Comparison of ENCODE assay signal across 8 cellular contexts in genomic region chr11:67351275-67352005, GRCh38. TPM values are rescaled to one million over a fixed set of nuclear protein-coding genes. Genes with fewer than 3 reads are reported as not detected.
DNase-seq lines count a peak whose midpoint lies in the region; ATAC-seq lines count a peak whose summit lies in the region.

No MANE protein-coding gene starts in this region.

- peak overlapping the region; percentile 68 for H3K4me3 Mint-ChIP-seq in activated naive CD4-positive, alpha-beta T cell treated with anti-CD3 and anti-CD28 coated beads, Interleukin-2, amount 50 U/mL, for 24 hours

- no peaks in the 10 kb centered on the region for H3K9me3 Mint-ChIP-seq in activated naive CD4-positive, alpha-beta T cell treated with anti-CD3 and anti-CD28 coated beads, Interleukin-2, amount 50 U/mL, for 24 hours

- H3K27ac Mint-ChIP-seq in activated naive CD4-positive, alpha-beta T cell treated with anti-CD3 and anti-CD28 coated beads, Interleukin-2, amount 50 U/mL, for 24 hours, result peak overlapping the region; percentile 88

- H3K27me3 ChIP-seq in SJSA1 (replicated peaks), result no peaks in the 10 kb centered on the region

- peaks cover 62% of the 10 kb centered on the region for H3K4me1 Mint-ChIP-seq in activated naive CD4-positive, alpha-beta T cell treated with anti-CD3 and anti-CD28 coated beads, Interleukin-2, amount 50 U/mL, for 24 hours

- no peaks in the 10 kb centered on the region for H3K9me3 ChIP-seq in SJSA1 (replicated peaks)

- DNase-seq in DMS53 treated with DMSO at 0.1 percent for 48 hours (lab: John Stamatoyannopoulos, UW; ENCODE audit: unreplicated experiment), result peak; percentile 89
- peak; percentile 68 to 89 for DNase-seq in Kasumi-1 (lab: John Stamatoyannopoulos, UW)
- peak; percentile 74 to 80 for DNase-seq in SJSA1 (ENCODE audit: low read depth in 1 of 2, low spot score in 2 of 2)
- peak; percentile 59 for DNase-seq in globus pallidus (ENCODE audit: low spot score)
- DNase-seq in pons (ENCODE audit: low spot score), result peak; percentile 68

- ATAC-seq in HG02678 (IDR thresholded peaks at IDR 0.05; ENCODE audit: unreplicated experiment) (no peak), GM19395 (IDR thresholded peaks at IDR 0.05; ENCODE audit: unreplicated experiment) (no peak)

- H3K36me3 Mint-ChIP-seq in activated naive CD4-positive, alpha-beta T cell treated with anti-CD3 and anti-CD28 coated beads, Interleukin-2, amount 50 U/mL, for 24 hours, result no peaks in the 10 kb centered on the region

- no peak overlapping the region for H3K4me3 ChIP-seq in SJSA1

- H3K4me1 ChIP-seq in SJSA1 (replicated peaks), result peaks cover 47% of the 10 kb centered on the region

- no peak overlapping the region for H3K27ac ChIP-seq in SJSA1

- H3K27me3 Mint-ChIP-seq in activated naive CD4-positive, alpha-beta T cell treated with anti-CD3 and anti-CD28 coated beads, Interleukin-2, amount 50 U/mL, for 24 hours, result no peaks in the 10 kb centered on the region

- H3K36me3 ChIP-seq in SJSA1, result peaks cover 4% of the 10 kb centered on the region; the same call in 1 of the 2 replicates

RNA-seq across cellular contexts. Expression of gene POLD4, which starts 1.9 kb away (rescaled TPM):
- total RNA-seq in SJSA1 (2014; rRNA removed; shearing (Covaris generic)), result 81.8 and 125 TPM in 2 replicates

RNA-seq across cellular contexts. Expression of gene CLCF1, which starts 22.0 kb away (rescaled TPM):
- total RNA-seq in SJSA1 (2014; rRNA removed; shearing (Covaris generic)), result 6.9 and 9.4 TPM in 2 replicates

RNA-seq across cellular contexts. Expression of gene RAD9A, which starts 40.3 kb away (rescaled TPM):
- total RNA-seq in SJSA1 (2014; rRNA removed; shearing (Covaris generic)), result 13.8 and 25.1 TPM in 2 replicates

RNA-seq across cellular contexts. Expression of gene SSH3, which starts 48.1 kb away (rescaled TPM):
- total RNA-seq in SJSA1 (2014; rRNA removed; shearing (Covaris generic)), result 13.4 and 17.5 TPM in 2 replicates

RNA-seq across cellular contexts. Expression of gene PPP1CA, which starts 50.2 kb away (rescaled TPM):
- total RNA-seq in SJSA1 (2014; rRNA removed; shearing (Covaris generic)), result 668 and 731 TPM in 2 replicates
